15 cellular contexts compared by ENCODE assay signal in the genomic region with DNA sequence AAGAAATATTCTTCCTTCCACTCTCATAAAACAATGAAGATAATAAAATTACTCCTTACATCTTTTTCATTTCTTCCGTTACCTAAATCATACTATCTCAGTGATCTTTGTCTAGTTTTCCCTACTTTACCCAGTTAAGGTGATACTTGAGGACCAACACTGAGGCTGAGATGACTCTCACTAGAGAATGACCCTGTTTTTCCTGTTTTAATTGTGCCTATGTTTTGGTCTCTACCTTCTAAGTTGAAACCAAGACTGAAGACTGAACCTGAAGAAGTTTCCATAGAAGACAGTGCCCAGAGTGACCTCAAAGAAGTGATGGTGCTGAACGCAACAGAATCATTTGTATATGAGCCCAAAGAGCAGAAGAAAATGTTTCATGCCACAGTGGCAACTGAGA. TPM values are rescaled to one million over a fixed set of nuclear protein-coding genes. Genes with fewer than 3 reads are reported as not detected.
DNase-seq lines count a peak whose midpoint lies in the region; ATAC-seq and TF ChIP-seq lines count a peak whose summit lies in the region.
"Had no signal": no experiment of that assay in that cellular context is flagged by ENCODE, and none has a peak within 500 bp of the region (broad histone marks: within the 10 kb centered on the region; RNA-seq: fewer than 3 reads in every experiment).

No MANE protein-coding gene starts in this region.

- H3K9me3 Mint-ChIP-seq in stimulated activated naive CD8-positive, alpha-beta T cell treated with anti-CD3 and anti-CD28 coated beads, Interleukin-15, amount 100 ng/mL, for 72 hours = no peaks in the 10 kb centered on the region
- no peaks in the 10 kb centered on the region for H3K9me3 Mint-ChIP-seq in activated CD4-positive, alpha-beta memory T cell treated with anti-CD3 and anti-CD28 coated beads for 36 hours
- H3K9me3 Mint-ChIP-seq in naive thymus-derived CD8-positive, alpha-beta T cell = no peaks in the 10 kb centered on the region
- no peaks in the 10 kb centered on the region for H3K9me3 Mint-ChIP-seq in CD4-positive, alpha-beta T cell
- H3K9me3 Mint-ChIP-seq: HFFc6 had no signal

- no peak overlapping the region for H3K4me2 ChIP-seq in hepatocyte

- no peaks in the 10 kb centered on the region for H3K79me2 ChIP-seq in hepatocyte

- H3K36me3 ChIP-seq in hepatocyte (replicated peaks; ENCODE audit: insufficient read depth, low read depth) = no peaks in the 10 kb centered on the region
- H3K36me3 ChIP-seq: BE2C had no signal

- CTCF ChIA-PET in activated CD4-positive, alpha-beta memory T cell treated with anti-CD3 and anti-CD28 coated beads for 36 hours (lab: Charles Lee) = interaction anchor here (2.6 kb wide), 1 partner anchor 38 kb away, joined by 9 read pairs; no protein-coding TSS in a partner anchor
- CTCF ChIA-PET in CD4-positive, alpha-beta T cell (lab: Charles Lee) = no interaction called here

- intact Hi-C loops in activated CD4-positive, alpha-beta memory T cell treated with anti-CD3 and anti-CD28 coated beads for 36 hours (cut with micrococcal nuclease) = no loop called here
- intact Hi-C loops in CD4-positive, alpha-beta T cell (cut with DNase I, micrococcal nuclease) = loop anchor here in 1 of 2 experiments (5.0 kb wide), 1 partner anchor 34 kb away; no protein-coding TSS in a partner anchor

- no peaks in the 10 kb centered on the region for H3K27me3 Mint-ChIP-seq in stimulated activated naive CD8-positive, alpha-beta T cell treated with anti-CD3 and anti-CD28 coated beads, Interleukin-15, amount 100 ng/mL, for 72 hours
- no peaks in the 10 kb centered on the region for H3K27me3 Mint-ChIP-seq in activated CD4-positive, alpha-beta memory T cell treated with anti-CD3 and anti-CD28 coated beads for 36 hours
- no peaks in the 10 kb centered on the region for H3K27me3 Mint-ChIP-seq in naive thymus-derived CD8-positive, alpha-beta T cell
- H3K27me3 Mint-ChIP-seq in CD4-positive, alpha-beta T cell = no peaks in the 10 kb centered on the region

- TF ChIP-seq POLR2A in erythroblast (IDR thresholded peaks at IDR 0.05; ENCODE audit: low read length) = no peak

- peaks cover 32% of the 10 kb centered on the region for H3K4me1 Mint-ChIP-seq in stimulated activated naive CD8-positive, alpha-beta T cell treated with anti-CD3 and anti-CD28 coated beads, Interleukin-15, amount 100 ng/mL, for 72 hours
- peaks cover 63% of the 10 kb centered on the region for H3K4me1 Mint-ChIP-seq in activated CD4-positive, alpha-beta memory T cell treated with anti-CD3 and anti-CD28 coated beads for 36 hours (ENCODE audit: low read depth)
- peaks cover 8 to 61% (median 30%) of the 10 kb centered on the region in 4 donors for H3K4me1 Mint-ChIP-seq in naive thymus-derived CD8-positive, alpha-beta T cell
- H3K4me1 Mint-ChIP-seq in CD4-positive, alpha-beta T cell (ENCODE audit: low read depth) = peaks cover 47% of the 10 kb centered on the region

- H3K9me2 ChIP-seq in hepatocyte (replicated peaks; ENCODE audit: insufficient read depth) = no peaks in the 10 kb centered on the region

- TF ChIP-seq CTCF in CD4-positive, alpha-beta T cell (IDR thresholded peaks at IDR 0.05) = no peak
- TF ChIP-seq CTCF in hepatocyte (IDR thresholded peaks at IDR 0.05; ENCODE audit: poor library complexity) = no peak

- no peak overlapping the region for H3K4me3 Mint-ChIP-seq in stimulated activated naive CD8-positive, alpha-beta T cell treated with anti-CD3 and anti-CD28 coated beads, Interleukin-15, amount 100 ng/mL, for 72 hours
- H3K4me3 Mint-ChIP-seq in activated CD4-positive, alpha-beta memory T cell treated with anti-CD3 and anti-CD28 coated beads for 36 hours = no peak overlapping the region
- H3K4me3 Mint-ChIP-seq in naive thymus-derived CD8-positive, alpha-beta T cell = no peak overlapping the region
- no peak overlapping the region for H3K4me3 Mint-ChIP-seq in CD4-positive, alpha-beta T cell
- H3K4me3 Mint-ChIP-seq: HFFc6 had no signal

- no peak overlapping the region for H3K4me3 ChIP-seq in hepatocyte

- POLR2A ChIA-PET in activated CD4-positive, alpha-beta memory T cell treated with anti-CD3 and anti-CD28 coated beads for 36 hours (lab: Charles Lee) = interaction anchor here (1.0 kb wide), 1 partner anchor 10 kb away, joined by 5 read pairs; no protein-coding TSS in a partner anchor
- POLR2A ChIA-PET in naive thymus-derived CD8-positive, alpha-beta T cell (lab: Charles Lee) = no interaction called here
- POLR2A ChIA-PET in CD4-positive, alpha-beta T cell (lab: Charles Lee) = interaction anchor here (0.6 kb wide), 1 partner anchor 16 kb away, joined by 3 read pairs; no protein-coding TSS in a partner anchor

- 96% methylated on average over 2 of the region's 2 CpGs for WGBS in hepatocyte (ENCODE audit: low lambda C conversion rate, missing lambda C conversion rate)

- no peaks in the 10 kb centered on the region for H3K9me3 ChIP-seq in CD4-positive, alpha-beta T cell (ENCODE audit: control insufficient read depth, low read length)
- H3K9me3 ChIP-seq in hepatocyte (ENCODE audit: low read depth) = no peaks in the 10 kb centered on the region
- H3K9me3 ChIP-seq: BE2C had no signal

- H2AFZ ChIP-seq in hepatocyte = no peak overlapping the region

- no peaks in the 10 kb centered on the region for H4K20me1 ChIP-seq in hepatocyte (ENCODE audit: insufficient read depth, poor library complexity, severe bottlenecking)

- no peaks in the 10 kb centered on the region for H3K4me1 ChIP-seq in hepatocyte (ENCODE audit: insufficient read depth)
- H3K4me1 ChIP-seq: BE2C had no signal

- DNase-seq in stimulated activated naive CD8-positive, alpha-beta T cell treated with anti-CD3 and anti-CD28 coated beads, Interleukin-15, Interleukin-2, amounts not matched to agents 100 U/mL and 50 U/mL, for 24 hours = no peak
- no peak for DNase-seq in stimulated activated naive CD8-positive, alpha-beta T cell treated with anti-CD3 and anti-CD28 coated beads, Interleukin-15, amount 100 ng/mL, for 72 hours
- DNase-seq in activated CD4-positive, alpha-beta memory T cell treated with anti-CD3 and anti-CD28 coated beads for 36 hours = no peak
- no peak for DNase-seq in naive thymus-derived CD8-positive, alpha-beta T cell
- no peak for DNase-seq in CD4-positive, alpha-beta T cell
- DNase-seq in hepatocyte (ENCODE audit: low spot score) (no peak), erythroblast (lab: John Stamatoyannopoulos, UW) (no peak)
- DNase-seq: BE2C; EL; HFFc6; KBM-7; NCI-H226; NCI-H526 treated with DMSO at 0.1 percent for 48 hours; NK-92 treated with Interleukin-12 subunit alpha and Interleukin-12 subunit beta, amount 100 ng/mL, for 24 hours; PC-3 had no signal

- peaks cover 77% of the 10 kb centered on the region for H3K36me3 Mint-ChIP-seq in activated CD4-positive, alpha-beta memory T cell treated with anti-CD3 and anti-CD28 coated beads for 36 hours
- peaks cover 21 to 90% (median 46%) of the 10 kb centered on the region in 3 donors for H3K36me3 Mint-ChIP-seq in naive thymus-derived CD8-positive, alpha-beta T cell
- H3K36me3 Mint-ChIP-seq in CD4-positive, alpha-beta T cell (ENCODE audit: low read depth) = peaks cover 97% of the 10 kb centered on the region

- H3K27me3 ChIP-seq in CD4-positive, alpha-beta T cell (ENCODE audit: control insufficient read depth, insufficient read depth, low read length) = no peaks in the 10 kb centered on the region
- H3K27me3 ChIP-seq in hepatocyte = no peaks in the 10 kb centered on the region
- H3K27me3 ChIP-seq: BE2C had no signal

- H3K27ac ChIP-seq in CD4-positive, alpha-beta T cell (ENCODE audit: low read depth, low read length) = no peak overlapping the region
- no peak overlapping the region for H3K27ac ChIP-seq in hepatocyte

- H3K27ac Mint-ChIP-seq in stimulated activated naive CD8-positive, alpha-beta T cell treated with anti-CD3 and anti-CD28 coated beads, Interleukin-15, amount 100 ng/mL, for 72 hours = no peak overlapping the region
- peak overlapping the region; percentile 69 for H3K27ac Mint-ChIP-seq in activated CD4-positive, alpha-beta memory T cell treated with anti-CD3 and anti-CD28 coated beads for 36 hours
- peak overlapping the region in 6 of 10 donors; percentile 5 to 67 (median 48) for H3K27ac Mint-ChIP-seq in naive thymus-derived CD8-positive, alpha-beta T cell
- H3K27ac Mint-ChIP-seq in CD4-positive, alpha-beta T cell = no peak overlapping the region
- H3K27ac Mint-ChIP-seq: HFFc6 had no signal

- ATAC-seq in stimulated activated naive CD8-positive, alpha-beta T cell treated with anti-CD3 and anti-CD28 coated beads, Interleukin-15, Interleukin-2, amounts not matched to agents 100 U/mL and 50 U/mL, for 24 hours = peak; percentile 59
- no peak for ATAC-seq in stimulated activated naive CD8-positive, alpha-beta T cell treated with anti-CD3 and anti-CD28 coated beads, Interleukin-15, amount 100 ng/mL, for 72 hours
- ATAC-seq in naive thymus-derived CD8-positive, alpha-beta T cell = no peak
- ATAC-seq in CD4-positive, alpha-beta T cell (ENCODE audit: poor library complexity) = no peak
- ATAC-seq: PC-3 had no signal

RNA-seq across cellular contexts. Expression of a gene that starts 25.1 kb away (rescaled TPM):
- total RNA-seq in activated CD4-positive, alpha-beta memory T cell treated with anti-CD3 and anti-CD28 coated beads for 36 hours = 100 to 1,000 TPM; 216 to 224 TPM
- total RNA-seq in naive thymus-derived CD8-positive, alpha-beta T cell = under 1 TPM; 0.86 to 0.93 TPM
- under 1 TPM in 1 of 3 donors, not detected in 2; 0.60 TPM for polyA plus RNA-seq in naive thymus-derived CD8-positive, alpha-beta T cell
- total RNA-seq in CD4-positive, alpha-beta T cell = under 1 TPM; 0.36 to 0.74 TPM
- total RNA-seq in hepatocyte = 0.30 TPM in 1 of 2 replicates, not detected in the other
- polyA plus RNA-seq in hepatocyte = 1.1 TPM in 1 of 2 replicates, not detected in the other
- total RNA-seq: PC-3 had no signal

RNA-seq across cellular contexts. Expression of a gene that starts 41.7 kb away (rescaled TPM):
- total RNA-seq in activated CD4-positive, alpha-beta memory T cell treated with anti-CD3 and anti-CD28 coated beads for 36 hours = 100 to 1,000 TPM; 215 to 220 TPM
- 10 to 100 TPM; 83.4 to 89.8 TPM for total RNA-seq in naive thymus-derived CD8-positive, alpha-beta T cell
- polyA plus RNA-seq in naive thymus-derived CD8-positive, alpha-beta T cell = 10 to 100 TPM; 49.2 to 55.2 (median 53.5) TPM
- total RNA-seq in CD4-positive, alpha-beta T cell = 10 to 100 TPM; 36.9 to 37.6 TPM
- total RNA-seq in hepatocyte = 22.2 and 25.1 TPM in 2 replicates
- polyA plus RNA-seq in hepatocyte = 31.8 and 35.6 TPM in 2 replicates

Comparison
In these comparisons a context has a peak if more than half of its experiments do, and no peak if none do; other contexts are left out.
1. H3K27ac Mint-ChIP-seq: peak in activated CD4-positive, alpha-beta memory T cell treated with anti-CD3 and anti-CD28 coated beads for 36 hours (single experiment) and naive thymus-derived CD8-positive, alpha-beta T cell (6 of 10); none in stimulated activated naive CD8-positive, alpha-beta T cell treated with anti-CD3 and anti-CD28 coated beads, Interleukin-15, amount 100 ng/mL, for 72 hours (0 of 2) and CD4-positive, alpha-beta T cell (single experiment).
2. RNA of a gene that starts 25.1 kb away (total RNA-seq): 216 to 224 TPM in activated CD4-positive, alpha-beta memory T cell treated with anti-CD3 and anti-CD28 coated beads for 36 hours; 0.86 to 0.93 TPM in naive thymus-derived CD8-positive, alpha-beta T cell, 0.36 to 0.74 TPM in CD4-positive, alpha-beta T cell and 0.30 TPM in hepatocyte; every median in the first group is over 100 times any median in the second.